9 cellular contexts compared by ENCODE assay signal in the genomic region with DNA sequence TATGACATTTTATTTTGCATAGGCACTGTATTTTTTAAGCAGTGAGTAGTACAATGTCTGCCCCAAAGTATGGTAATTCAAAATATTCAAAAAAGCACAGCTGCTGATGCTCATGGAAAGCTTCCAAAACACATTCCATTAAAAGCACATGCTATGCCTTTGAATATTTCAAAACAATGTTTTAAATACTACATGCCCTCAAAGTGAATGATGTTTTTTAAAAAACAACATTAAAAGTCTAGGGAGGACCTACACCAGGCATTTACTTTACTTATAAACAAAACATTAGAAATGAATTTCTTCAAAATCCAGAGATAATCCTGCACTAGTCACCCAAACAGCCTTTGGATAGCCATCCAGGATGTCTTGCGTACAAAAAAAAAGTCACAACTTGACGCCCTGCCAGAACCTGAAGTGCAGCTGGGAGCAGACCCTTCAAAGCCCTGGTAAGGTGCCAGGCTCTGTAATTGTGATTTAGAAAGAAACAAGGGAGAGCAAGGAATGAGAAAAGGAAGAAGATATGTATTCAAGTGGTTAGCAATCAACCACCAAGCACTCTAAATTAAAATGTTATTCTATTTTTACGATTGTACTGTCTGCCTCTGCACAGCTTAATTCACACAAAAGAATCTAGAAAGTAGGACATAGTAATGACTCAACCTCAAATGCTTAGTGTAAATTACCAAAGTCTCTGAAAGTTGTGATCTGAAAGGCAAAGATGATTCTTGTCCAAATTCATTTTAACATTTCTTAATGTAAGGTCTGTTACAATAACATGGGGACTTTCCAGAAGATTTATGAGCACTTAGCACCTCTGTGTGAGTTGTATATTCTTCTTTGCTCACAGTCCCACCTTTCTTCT. TPM values are rescaled to one million over a fixed set of nuclear protein-coding genes. Genes with fewer than 3 reads are reported as not detected.
DNase-seq lines count a peak whose midpoint lies in the region; ATAC-seq, FAIRE-seq and TF ChIP-seq lines count a peak whose summit lies in the region.
"Had no signal": no experiment of that assay in that cellular context is flagged by ENCODE, and none has a peak within 500 bp of the region (broad histone marks: within the 10 kb centered on the region; RNA-seq: fewer than 3 reads in every experiment).

No MANE protein-coding gene starts in this region.

- H3K9me3 ChIP-seq in lower lobe of right lung, result peaks cover 20% of the 10 kb centered on the region

- no peaks in the 10 kb centered on the region for H3K27me3 ChIP-seq in lower lobe of right lung (ENCODE audit: low read depth)

- no peak for TF ChIP-seq CTCF in HFFc6 (IDR thresholded peaks at IDR 0.05)
- TF ChIP-seq CTCF in astrocyte of the cerebellum (IDR thresholded peaks at IDR 0.05; ENCODE audit: low read depth, low read length, missing control alignments), result no peak
- no peak for TF ChIP-seq CTCF in lower lobe of right lung (IDR thresholded peaks at IDR 0.05)

- DNase-seq in AG08396 (ENCODE audit: low spot score) (peak; percentile 29), HFFc6 (peak; percentile 43), astrocyte of the cerebellum (ENCODE audit: low read depth) (peak; percentile 85), lower lobe of right lung (no peak), SKM-1 treated with dmso at 0.1 percent for 144 hours (lab: John Stamatoyannopoulos, UW; ENCODE audit: unreplicated experiment) (no peak), H54 (ENCODE audit: insufficient read length, low spot score) (no peak), NCI-H1436 treated with DMSO at 0.1 percent for 48 hours (lab: John Stamatoyannopoulos, UW) (no peak), DMS153 (lab: John Stamatoyannopoulos, UW) (no peak)
- DNase-seq: natural killer cell had no signal

- no peak overlapping the region for H3K27ac ChIP-seq in lower lobe of right lung

- H3K4me1 ChIP-seq in lower lobe of right lung, result peaks cover 16% of the 10 kb centered on the region

- TF ChIP-seq POLR2A in H54 (IDR thresholded peaks at IDR 0.05; ENCODE audit: low read depth, low read length), result no peak

- no peak for FAIRE-seq in H54 (lab: Jason Lieb, UNC)

- H3K4me1 Mint-ChIP-seq in HFFc6 (ENCODE audit: low read depth), result peaks cover 16% of the 10 kb centered on the region

- H3K27ac Mint-ChIP-seq in HFFc6, result peak overlapping the region; percentile 64
- H3K27ac Mint-ChIP-seq: natural killer cell had no signal

- H3K4me3 ChIP-seq in astrocyte of the cerebellum (ENCODE audit: low read depth, low read length) (no peak overlapping the region), lower lobe of right lung (no peak overlapping the region)

- no peaks in the 10 kb centered on the region; the same call in 1 of the 2 replicates for H3K27me3 Mint-ChIP-seq in HFFc6 (ENCODE audit: insufficient read depth)

- H3K36me3 Mint-ChIP-seq in HFFc6 (ENCODE audit: low read depth), result peaks cover 31% of the 10 kb centered on the region

- peak overlapping the region; percentile 44 for H3K4me3 Mint-ChIP-seq in HFFc6
- H3K4me3 Mint-ChIP-seq: natural killer cell had no signal

- peak; percentile 35 to 42 for ATAC-seq in lower lobe of right lung

- no peaks in the 10 kb centered on the region for H3K36me3 ChIP-seq in lower lobe of right lung

- intact Hi-C loops in lower lobe of right lung (cut with DNase I), result no loop called here

- in situ Hi-C loops in astrocyte of the cerebellum (cut with HindIII; ENCODE audit: low sequenced_read_pairs), result loop anchor here (25.0 kb wide), 1 partner anchor 290 kb away; the partner anchor contains the start of gene PLXNC1

- peaks cover 35% of the 10 kb centered on the region for H3K9me3 Mint-ChIP-seq in HFFc6

RNA-seq across cellular contexts. Expression of gene CEP83, which starts 31.9 kb away (rescaled TPM):
- 1 to 10 TPM; 7.2 to 8.8 (median 7.8) TPM for total RNA-seq in HFFc6 (2021; fragmentation: NEBNext Ultra II Directional; extraction: Animal tissue kit (Norgen Biotek cat#: 25700))
- total RNA-seq in lower lobe of right lung, result 11.6 TPM

Comparison
In these comparisons a context has a peak if more than half of its experiments do, and no peak if none do; other contexts are left out.
1. DNase-seq: peak in AG08396 (single experiment), HFFc6 (single experiment) and astrocyte of the cerebellum (single experiment); none in lower lobe of right lung (single experiment), SKM-1 treated with dmso at 0.1 percent for 144 hours (single experiment), H54 (single experiment), NCI-H1436 treated with DMSO at 0.1 percent for 48 hours (single experiment) and DMS153 (single experiment).